10 cellular contexts compared by ENCODE assay signal in the genomic region with DNA sequence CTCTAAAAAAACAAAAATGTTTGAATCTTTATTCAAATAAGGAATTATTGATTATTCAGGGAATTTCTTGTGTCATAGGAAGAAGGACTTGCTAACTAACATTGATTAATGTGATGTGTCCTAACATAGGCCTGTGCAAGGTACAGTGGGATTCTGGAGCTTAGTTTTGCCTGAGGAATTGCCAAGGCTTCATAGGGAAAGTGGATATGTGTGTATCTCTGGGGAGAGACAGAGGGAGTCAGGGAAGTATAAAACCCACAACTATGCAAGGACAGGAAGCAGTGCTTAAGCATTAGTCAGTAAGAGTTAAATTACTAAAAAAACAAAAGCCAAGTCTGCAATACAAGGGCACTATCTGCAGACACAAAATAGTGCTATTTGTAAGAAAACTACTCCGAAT. TPM values are rescaled to one million over a fixed set of nuclear protein-coding genes. Genes with fewer than 3 reads are reported as not detected.
DNase-seq lines count a peak whose midpoint lies in the region; ATAC-seq and TF ChIP-seq lines count a peak whose summit lies in the region.
"Had no signal": no experiment of that assay in that cellular context is flagged by ENCODE, and none has a peak within 500 bp of the region (broad histone marks: within the 10 kb centered on the region; RNA-seq: fewer than 3 reads in every experiment).

No MANE protein-coding gene starts in this region.

- no peak for TF ChIP-seq CTCF in suprapubic skin (IDR thresholded peaks at IDR 0.05)

- H3K4me1 ChIP-seq in CD8-positive, alpha-beta memory T cell (ENCODE audit: insufficient read depth, low read length) = peaks cover 39% of the 10 kb centered on the region
- H3K4me1 ChIP-seq in suprapubic skin = peaks cover 43% of the 10 kb centered on the region

- peaks cover 49 to 64% (median 57%) of the 10 kb centered on the region in 3 donors for H3K4me1 Mint-ChIP-seq in CD8-positive, alpha-beta memory T cell
- peaks cover 31 to 49% (median 48%) of the 10 kb centered on the region in 3 donors for H3K4me1 Mint-ChIP-seq in IgD-negative memory B cell
- peaks cover 41% of the 10 kb centered on the region for H3K4me1 Mint-ChIP-seq in memory B cell

- H3K27ac ChIP-seq in CD8-positive, alpha-beta memory T cell (ENCODE audit: low read depth, low read length) = peak overlapping the region; percentile 88
- no peak overlapping the region for H3K27ac ChIP-seq in suprapubic skin
- H3K27ac ChIP-seq: thyroid gland had no signal

- POLR2A ChIA-PET in CD8-positive, alpha-beta memory T cell (lab: Charles Lee) = no interaction called here

- no peaks in the 10 kb centered on the region for H3K9me3 ChIP-seq in CD8-positive, alpha-beta memory T cell (ENCODE audit: low read length)
- H3K9me3 ChIP-seq in suprapubic skin = no peaks in the 10 kb centered on the region
- H3K9me3 ChIP-seq: thyroid gland had no signal

- H3K27me3 Mint-ChIP-seq in CD8-positive, alpha-beta memory T cell = no peaks in the 10 kb centered on the region
- H3K27me3 Mint-ChIP-seq in IgD-negative memory B cell = no peaks in the 10 kb centered on the region
- no peaks in the 10 kb centered on the region for H3K27me3 Mint-ChIP-seq in memory B cell

- no peak for TF ChIP-seq EP300 in suprapubic skin (IDR thresholded peaks at IDR 0.05)

- no peak for DNase-seq in CD8-positive, alpha-beta memory T cell
- DNase-seq in astrocyte of the hippocampus (ENCODE audit: low read depth, low spot score) (peak; percentile 87), memory B cell (ENCODE audit: low spot score in 2 of 2) (no peak), NCI-H345 treated with DMSO at 0.1 percent for 48 hours (lab: John Stamatoyannopoulos, UW; ENCODE audit: unreplicated experiment) (no peak), suprapubic skin (ENCODE audit: low spot score in 2 of 2) (no peak)
- DNase-seq in activated CD4-positive, CD25-positive, alpha-beta regulatory T cell (lab: John Stamatoyannopoulos, UW) = no peak

- H3K4me3 Mint-ChIP-seq in CD8-positive, alpha-beta memory T cell = peak overlapping the region in 6 of 7 donors; percentile 14 to 62 (median 44)
- H3K4me3 Mint-ChIP-seq in IgD-negative memory B cell = peak overlapping the region in 3 of 4 donors; percentile 5 to 92 (median 53)
- no peak overlapping the region for H3K4me3 Mint-ChIP-seq in memory B cell
- H3K4me3 Mint-ChIP-seq: T-helper 1 cell treated with Interleukin-12 subunit alpha and Interleukin-12 subunit beta and Interleukin-4 antibody, amounts not matched to agents 30 μg/mL and 1 μg/mL, for 36 hours had no signal

- ATAC-seq in memory B cell (ENCODE audit: low read depth) = no peak
- no peak for ATAC-seq in HG03342 (IDR thresholded peaks at IDR 0.05; ENCODE audit: unreplicated experiment)

- peak overlapping the region; percentile 61 to 100 (median 99) for H3K27ac Mint-ChIP-seq in CD8-positive, alpha-beta memory T cell
- H3K27ac Mint-ChIP-seq in IgD-negative memory B cell (peak overlapping the region; percentile 97 to 99 (median 98)), memory B cell (peak overlapping the region; percentile 98)
- H3K27ac Mint-ChIP-seq: T-helper 1 cell treated with Interleukin-12 subunit alpha and Interleukin-12 subunit beta and Interleukin-4 antibody, amounts not matched to agents 30 μg/mL and 1 μg/mL, for 36 hours had no signal

- H3K9me3 Mint-ChIP-seq in CD8-positive, alpha-beta memory T cell = no peaks in the 10 kb centered on the region
- no peaks in the 10 kb centered on the region for H3K9me3 Mint-ChIP-seq in IgD-negative memory B cell
- H3K9me3 Mint-ChIP-seq in memory B cell = no peaks in the 10 kb centered on the region
- H3K9me3 Mint-ChIP-seq: T-helper 1 cell treated with Interleukin-12 subunit alpha and Interleukin-12 subunit beta and Interleukin-4 antibody, amounts not matched to agents 30 μg/mL and 1 μg/mL, for 36 hours had no signal

- peaks cover 0 to 2% (median 0%) of the 10 kb centered on the region in 3 donors for H3K36me3 Mint-ChIP-seq in CD8-positive, alpha-beta memory T cell
- H3K36me3 Mint-ChIP-seq in IgD-negative memory B cell (peaks cover 6% of the 10 kb centered on the region), memory B cell (peaks cover 10% of the 10 kb centered on the region)

- WGBS in suprapubic skin = 88% methylated on average over 1 of the region's 1 CpG

- H3K4me3 ChIP-seq in CD8-positive, alpha-beta memory T cell (ENCODE audit: low read length) = no peak overlapping the region
- H3K4me3 ChIP-seq in suprapubic skin = no peak overlapping the region
- H3K4me3 ChIP-seq: thyroid gland had no signal

- no peaks in the 10 kb centered on the region for H3K36me3 ChIP-seq in CD8-positive, alpha-beta memory T cell (ENCODE audit: insufficient read depth, low read length)
- no peaks in the 10 kb centered on the region for H3K36me3 ChIP-seq in suprapubic skin
- H3K36me3 ChIP-seq: thyroid gland had no signal

- CTCF ChIA-PET in CD8-positive, alpha-beta memory T cell (lab: Charles Lee) = no interaction called here

- no peaks in the 10 kb centered on the region for H3K27me3 ChIP-seq in CD8-positive, alpha-beta memory T cell (ENCODE audit: insufficient read depth, low read length, poor library complexity, severe bottlenecking)
- no peaks in the 10 kb centered on the region for H3K27me3 ChIP-seq in suprapubic skin
- H3K27me3 ChIP-seq: thyroid gland had no signal

- no peak for TF ChIP-seq POLR2A in suprapubic skin (IDR thresholded peaks at IDR 0.05)

RNA-seq across cellular contexts. Expression of gene WDFY2, which starts 59.6 kb away (rescaled TPM):
- total RNA-seq in CD8-positive, alpha-beta memory T cell = 1 to 10 TPM; 6.1 to 7.1 TPM
- polyA plus RNA-seq in CD8-positive, alpha-beta memory T cell = 3.9 TPM
- polyA plus RNA-seq in IgD-negative memory B cell = 6.0 TPM
- 10 to 100 TPM; 35.3 to 99.2 (median 40.4) TPM for total RNA-seq in suprapubic skin

Comparison
In these comparisons a context has a peak if more than half of its experiments do, and no peak if none do; other contexts are left out.
1. RNA of gene WDFY2, which starts 59.6 kb away (total RNA-seq): 35.3 to 99.2 TPM in suprapubic skin; 6.1 to 7.1 TPM in CD8-positive, alpha-beta memory T cell; every median in the first group is over 4 times any median in the second.
2. Peak in every context shown above with its lines, with median percentiles within 50 percentile points of each other: H3K27ac Mint-ChIP-seq.